Comparison of ENCODE assay signal across 9 cellular contexts in genomic region chr3:193572426-193572908, GRCh38. TPM values are rescaled to one million over a fixed set of nuclear protein-coding genes. Genes with fewer than 3 reads are reported as not detected.
DNase-seq lines count a peak whose midpoint lies in the region; FAIRE-seq and TF ChIP-seq lines count a peak whose summit lies in the region.
"Had no signal": no experiment of that assay in that cellular context is flagged by ENCODE, and none has a peak within 500 bp of the region (broad histone marks: within the 10 kb centered on the region; RNA-seq: fewer than 3 reads in every experiment).

No MANE protein-coding gene starts in this region.

- POLR2A ChIA-PET in PC-9 (lab: Charles Lee; ENCODE audit: unreplicated experiment) = interaction anchor here (0.7 kb wide), 1 partner anchor 528 kb away, joined by 4 read pairs; no protein-coding TSS in a partner anchor

- no peaks in the 10 kb centered on the region for H3K9me3 Mint-ChIP-seq in activated T-helper 1 cell treated with anti-CD3 and anti-CD28 coated beads, Interleukin-12 subunit alpha, Interleukin-12 subunit beta, Interleukin-2, Interleukin-4 antibody, amounts not matched to agents 30 ng/mL and 10 ng/mL and 1 ng/mL, durations not matched to agents 14 hours and 24 hours and 36 hours
- H3K9me3 Mint-ChIP-seq: central memory CD8-positive, alpha-beta T cell had no signal

- H2AFZ ChIP-seq in Loucy (ENCODE audit: low read length) (peak overlapping the region; percentile 65; the same call in 1 of the 2 replicates), PC-9 (no peak overlapping the region), parathyroid adenoma (peak overlapping the region; percentile 6)

- no peaks in the 10 kb centered on the region for H3K36me3 Mint-ChIP-seq in activated T-helper 1 cell treated with anti-CD3 and anti-CD28 coated beads, Interleukin-12 subunit alpha, Interleukin-12 subunit beta, Interleukin-2, Interleukin-4 antibody, amounts not matched to agents 30 ng/mL and 10 ng/mL and 1 ng/mL, durations not matched to agents 14 hours and 24 hours and 36 hours (ENCODE audit: low read depth)

- H3K9me3 ChIP-seq in Loucy (ENCODE audit: insufficient read depth, low read depth, low read length) (no peaks in the 10 kb centered on the region), PC-9 (ENCODE audit: insufficient read depth, low read depth) (no peaks in the 10 kb centered on the region), parathyroid adenoma (ENCODE audit: control insufficient read depth, low read length) (no peaks in the 10 kb centered on the region)

- H3K79me2 ChIP-seq in Loucy (ENCODE audit: insufficient read depth, low read length) = no peaks in the 10 kb centered on the region
- no peaks in the 10 kb centered on the region for H3K79me2 ChIP-seq in PC-9 (ENCODE audit: low read depth)
- no peaks in the 10 kb centered on the region for H3K79me2 ChIP-seq in parathyroid adenoma

- peak; percentile 63 for DNase-seq in ELF-1 (ENCODE audit: low read depth, low spot score)
- DNase-seq in H54 (ENCODE audit: insufficient read length, low spot score) = peak; percentile 31
- peak; percentile 69 for DNase-seq in PC-9
- DNase-seq in activated T-helper 1 cell treated with anti-CD3 and anti-CD28 coated beads, Interleukin-12 subunit alpha, Interleukin-12 subunit beta, Interleukin-2, Interleukin-4 antibody, amounts not matched to agents 30 ng/mL and 10 ng/mL and 1 ng/mL, durations not matched to agents 14 hours and 24 hours and 36 hours (ENCODE audit: low spot score) = peak; percentile 26
- peak; percentile 50 for DNase-seq in foreskin melanocyte
- DNase-seq in NK-92 (lab: John Stamatoyannopoulos, UW; ENCODE audit: unreplicated experiment) = no peak

- no peak for TF ChIP-seq POLR2A in H54 (IDR thresholded peaks at IDR 0.05; ENCODE audit: low read depth, low read length)

- H3K4me3 ChIP-seq in Loucy (ENCODE audit: low read length, poor library complexity, severe bottlenecking) = no peak overlapping the region
- no peak overlapping the region for H3K4me3 ChIP-seq in PC-9
- no peak overlapping the region for H3K4me3 ChIP-seq in parathyroid adenoma (ENCODE audit: low read depth, low read length)

- no peak overlapping the region for H3K4me3 Mint-ChIP-seq in activated T-helper 1 cell treated with anti-CD3 and anti-CD28 coated beads, Interleukin-12 subunit alpha, Interleukin-12 subunit beta, Interleukin-2, Interleukin-4 antibody, amounts not matched to agents 30 ng/mL and 10 ng/mL and 1 ng/mL, durations not matched to agents 14 hours and 24 hours and 36 hours
- H3K4me3 Mint-ChIP-seq: central memory CD8-positive, alpha-beta T cell had no signal

- H3K4me1 Mint-ChIP-seq in activated T-helper 1 cell treated with anti-CD3 and anti-CD28 coated beads, Interleukin-12 subunit alpha, Interleukin-12 subunit beta, Interleukin-2, Interleukin-4 antibody, amounts not matched to agents 30 ng/mL and 10 ng/mL and 1 ng/mL, durations not matched to agents 14 hours and 24 hours and 36 hours (ENCODE audit: low read depth) = peaks cover 4% of the 10 kb centered on the region
- H3K4me1 Mint-ChIP-seq: central memory CD8-positive, alpha-beta T cell had no signal

- CTCF ChIA-PET in PC-9 (lab: Charles Lee) = interaction anchor here (0.6 to 1.7 kb wide), 2 partner anchors 759 to 795 kb away, joined by 9 to 12 read pairs; no protein-coding TSS in a partner anchor

- no peaks in the 10 kb centered on the region for H4K20me1 ChIP-seq in Loucy (ENCODE audit: insufficient read depth, low read length, poor library complexity, severe bottlenecking)
- H4K20me1 ChIP-seq in PC-9 (ENCODE audit: insufficient read depth) = no peaks in the 10 kb centered on the region

- peak; percentile 99 for FAIRE-seq in H54 (lab: Jason Lieb, UNC)

- H3K27me3 Mint-ChIP-seq in activated T-helper 1 cell treated with anti-CD3 and anti-CD28 coated beads, Interleukin-12 subunit alpha, Interleukin-12 subunit beta, Interleukin-2, Interleukin-4 antibody, amounts not matched to agents 30 ng/mL and 10 ng/mL and 1 ng/mL, durations not matched to agents 14 hours and 24 hours and 36 hours (ENCODE audit: insufficient read depth) = peaks cover 6% of the 10 kb centered on the region
- H3K27me3 Mint-ChIP-seq: central memory CD8-positive, alpha-beta T cell had no signal

- H3K4me2 ChIP-seq in Loucy (ENCODE audit: low read depth, low read length, poor library complexity, severe bottlenecking) = no peak overlapping the region
- no peak overlapping the region for H3K4me2 ChIP-seq in PC-9
- no peak overlapping the region for H3K4me2 ChIP-seq in parathyroid adenoma (ENCODE audit: low read length)

- H3K27ac ChIP-seq in PC-9 = no peak overlapping the region
- no peak overlapping the region for H3K27ac ChIP-seq in parathyroid adenoma

- H3K9ac ChIP-seq in Loucy (ENCODE audit: low read depth, low read length, poor library complexity, severe bottlenecking) = no peak overlapping the region
- H3K9ac ChIP-seq in parathyroid adenoma = no peak overlapping the region

- TF ChIP-seq CTCF in Loucy (conservative IDR thresholded peaks at IDR 0.05; ENCODE audit: low read length) = peak; percentile 95
- TF ChIP-seq CTCF in PC-9 (conservative IDR thresholded peaks at IDR 0.05) = peak; percentile 98
- peak; percentile 82 for TF ChIP-seq CTCF in parathyroid adenoma (IDR thresholded peaks at IDR 0.05)

- H3K4me1 ChIP-seq in Loucy (ENCODE audit: insufficient read depth, low read length, poor library complexity, severe bottlenecking) (peaks cover 4% of the 10 kb centered on the region), PC-9 (replicated peaks; ENCODE audit: insufficient read depth) (peaks cover 14% of the 10 kb centered on the region), parathyroid adenoma (peaks cover 4% of the 10 kb centered on the region)

- BruUV-seq in PC-9 (replicated peaks; lab: Mats Ljungman, UMichigan) = no TSS peak

- H3F3A ChIP-seq in Loucy (ENCODE audit: low read depth) (no peaks in the 10 kb centered on the region), PC-9 (ENCODE audit: insufficient read depth, low read depth) (peaks cover 13% of the 10 kb centered on the region; the same call in 1 of the 2 replicates)

- H3K9me2 ChIP-seq in Loucy (replicated peaks; ENCODE audit: low read depth, low read length) = no peaks in the 10 kb centered on the region
- 0 out of 2 replicates have a peak, but pooled peaks cover 3% of the 10 kb centered on the region for H3K9me2 ChIP-seq in PC-9 (ENCODE audit: insufficient read depth)

- no peak overlapping the region for H3K27ac Mint-ChIP-seq in activated T-helper 1 cell treated with anti-CD3 and anti-CD28 coated beads, Interleukin-12 subunit alpha, Interleukin-12 subunit beta, Interleukin-2, Interleukin-4 antibody, amounts not matched to agents 30 ng/mL and 10 ng/mL and 1 ng/mL, durations not matched to agents 14 hours and 24 hours and 36 hours

- intact Hi-C loops in PC-9 (cut with micrococcal nuclease; ENCODE audit: unreplicated experiment) = loop anchor here (1.0 to 5.0 kb wide), 6 partner anchors 111 to 1105 kb away; partner anchors contain the start of gene MB21D2
- intact Hi-C loops in activated T-helper 1 cell treated with anti-CD3 and anti-CD28 coated beads, Interleukin-12 subunit alpha, Interleukin-12 subunit beta, Interleukin-2, Interleukin-4 antibody, amounts not matched to agents 30 ng/mL and 10 ng/mL and 1 ng/mL, durations not matched to agents 14 hours and 24 hours and 36 hours (cut with micrococcal nuclease) = loop anchor here (1.0 to 2.0 kb wide), 5 partner anchors 111 to 1105 kb away; no protein-coding TSS in a partner anchor

- H3K36me3 ChIP-seq in Loucy (ENCODE audit: insufficient read depth, low read length) (no peaks in the 10 kb centered on the region), PC-9 (ENCODE audit: low read depth) (no peaks in the 10 kb centered on the region), parathyroid adenoma (ENCODE audit: control insufficient read depth, insufficient read depth, low read length) (no peaks in the 10 kb centered on the region)

- H3K27me3 ChIP-seq in Loucy (ENCODE audit: insufficient read depth, low read length, poor library complexity, severe bottlenecking) (no peaks in the 10 kb centered on the region), PC-9 (ENCODE audit: insufficient read depth, low read depth) (no peaks in the 10 kb centered on the region), parathyroid adenoma (ENCODE audit: control insufficient read depth, insufficient read depth, low read length) (no peaks in the 10 kb centered on the region)

RNA-seq across cellular contexts. Expression of gene ATP13A4, which starts 17.8 kb away (rescaled TPM):
- total RNA-seq in PC-9 (2021) = 0.22 TPM in 1 of 2 replicates, not detected in the other
- total RNA-seq in activated T-helper 1 cell treated with anti-CD3 and anti-CD28 coated beads, Interleukin-12 subunit alpha, Interleukin-12 subunit beta, Interleukin-2, Interleukin-4 antibody, amounts not matched to agents 30 ng/mL and 10 ng/mL and 1 ng/mL, durations not matched to agents 14 hours and 24 hours and 36 hours = 0.31 and 1.7 TPM in 2 replicates

RNA-seq across cellular contexts. Expression of gene OPA1, which starts 20.5 kb away (rescaled TPM):
- total RNA-seq in PC-9 (2021) = 105 and 120 TPM in 2 replicates
- 78.1 and 91.2 TPM in 2 replicates for total RNA-seq in activated T-helper 1 cell treated with anti-CD3 and anti-CD28 coated beads, Interleukin-12 subunit alpha, Interleukin-12 subunit beta, Interleukin-2, Interleukin-4 antibody, amounts not matched to agents 30 ng/mL and 10 ng/mL and 1 ng/mL, durations not matched to agents 14 hours and 24 hours and 36 hours
